Comparison of ENCODE assay signal across 32 cellular contexts in genomic region chr4:172356002-172356401, GRCh38.
DNase-seq lines count a peak whose midpoint lies in the region; ATAC-seq and TF ChIP-seq lines count a peak whose summit lies in the region.
"Had no signal": no experiment of that assay in that cellular context is flagged by ENCODE, and none has a peak within 500 bp of the region (broad histone marks: within the 10 kb centered on the region; RNA-seq: fewer than 3 reads in every experiment).

No MANE protein-coding gene starts in this region.

- no peak overlapping the region for H3K4me3 Mint-ChIP-seq in activated naive CD8-positive, alpha-beta T cell treated with anti-CD3 and anti-CD28 coated beads for 36 hours
- H3K4me3 Mint-ChIP-seq in activated T-helper 2 cell treated with anti-CD3 and anti-CD28 coated beads, Interferon-gamma antibody, Interleukin-2, Interleukin-4, amounts not matched to agents 10 μg/mL and 5 μg/mL and 100 μg/mL, durations not matched to agents 14 hours and 24 hours and 36 hours (ENCODE audit: low read depth): no peak overlapping the region
- H3K4me3 Mint-ChIP-seq: activated CD8-positive, alpha-beta memory T cell treated with anti-CD3 and anti-CD28 coated beads, Interleukin-2, amount 10 ng/mL, durations not matched to agents 7 days and 5 days; effector memory CD8-positive, alpha-beta T cell; natural killer cell; stimulated activated effector memory CD8-positive, alpha-beta T cell treated with anti-CD3 and anti-CD28 coated beads, Interleukin-12 subunit alpha, Interleukin-12 subunit beta, amount 100 ng/mL, for 72 hours; WTC11 had no signal

- ATAC-seq in GM21576 (IDR thresholded peaks at IDR 0.05; ENCODE audit: unreplicated experiment) (no peak), HG03095 (IDR thresholded peaks at IDR 0.05; ENCODE audit: unreplicated experiment) (no peak)
- ATAC-seq: activated CD8-positive, alpha-beta memory T cell treated with anti-CD3 and anti-CD28 coated beads, Interleukin-2, amount 10 ng/mL, durations not matched to agents 7 days and 5 days; effector memory CD8-positive, alpha-beta T cell; esophagus mucosa; GM12878; HepG2; natural killer cell; Right ventricle myocardium inferior; stimulated activated effector memory CD8-positive, alpha-beta T cell treated with anti-CD3 and anti-CD28 coated beads, Interleukin-12 subunit alpha, Interleukin-12 subunit beta, amount 100 ng/mL, for 72 hours; WTC11 had no signal

- TF ChIP-seq CTCF in epithelial cell of proximal tubule (conservative IDR thresholded peaks at IDR 0.05; ENCODE audit: low read depth, low read length): no peak

- DNase-seq in NOMO-1 treated with DMSO at 0.1 percent for 48 hours (lab: John Stamatoyannopoulos, UW; ENCODE audit: unreplicated experiment): peak; percentile 6
- no peak for DNase-seq in NOMO-1 treated with dmso at 0.1 percent for 144 hours (lab: John Stamatoyannopoulos, UW; ENCODE audit: unreplicated experiment)
- peak; percentile 3 for DNase-seq in epithelial cell of proximal tubule (ENCODE audit: low read depth)
- peak; percentile 53 for DNase-seq in myocyte (ENCODE audit: low read depth)
- no peak for DNase-seq in activated naive CD8-positive, alpha-beta T cell treated with anti-CD3 and anti-CD28 coated beads for 36 hours
- no peak for DNase-seq in activated T-helper 2 cell treated with anti-CD3 and anti-CD28 coated beads, Interferon-gamma antibody, Interleukin-2, Interleukin-4, amounts not matched to agents 10 μg/mL and 5 μg/mL and 100 μg/mL, durations not matched to agents 14 hours and 24 hours and 36 hours (ENCODE audit: low spot score)
- DNase-seq: activated CD4-positive, alpha-beta T cell treated with anti-CD3 and anti-CD28 coated beads, Interleukin-2, amount 50 U/mL, for 1 hour; activated CD8-positive, alpha-beta memory T cell treated with anti-CD3 and anti-CD28 coated beads, Interleukin-2, amount 10 ng/mL, durations not matched to agents 7 days and 5 days; activated naive CD4-positive, alpha-beta T cell; activated T-cell treated with anti-CD3 and anti-CD28 coated beads, Interleukin-2, amount 50 U/mL, for 48 hours; effector memory CD8-positive, alpha-beta T cell; GM23248; midbrain; natural killer cell; NCI-H1092; NCI-H1694 treated with DMSO at 0.1 percent for 48 hours; NCI-H2171; NCI-H524; ovary; PC-9; retina; stimulated activated CD4-positive, alpha-beta T cell treated with anti-CD3 and anti-CD28 coated beads, Interleukin-12 subunit alpha, Interleukin-12 subunit beta, amount 100 ng/mL, for 4 hours; stimulated activated CD4-positive, alpha-beta T cell treated with anti-CD3 and anti-CD28 coated beads, Interleukin-4, amount 100 ng/mL, for 24 hours; T1000 had no signal

- H3K27ac Mint-ChIP-seq in activated naive CD8-positive, alpha-beta T cell treated with anti-CD3 and anti-CD28 coated beads for 36 hours: no peak overlapping the region
- no peak overlapping the region for H3K27ac Mint-ChIP-seq in activated T-helper 2 cell treated with anti-CD3 and anti-CD28 coated beads, Interferon-gamma antibody, Interleukin-2, Interleukin-4, amounts not matched to agents 10 μg/mL and 5 μg/mL and 100 μg/mL, durations not matched to agents 14 hours and 24 hours and 36 hours
- H3K27ac Mint-ChIP-seq: activated CD8-positive, alpha-beta memory T cell treated with anti-CD3 and anti-CD28 coated beads, Interleukin-2, amount 10 ng/mL, durations not matched to agents 7 days and 5 days; effector memory CD8-positive, alpha-beta T cell; natural killer cell; stimulated activated effector memory CD8-positive, alpha-beta T cell treated with anti-CD3 and anti-CD28 coated beads, Interleukin-12 subunit alpha, Interleukin-12 subunit beta, amount 100 ng/mL, for 72 hours; WTC11 had no signal

- no peaks in the 10 kb centered on the region for H3K27me3 Mint-ChIP-seq in activated naive CD8-positive, alpha-beta T cell treated with anti-CD3 and anti-CD28 coated beads for 36 hours
- H3K27me3 Mint-ChIP-seq in activated T-helper 2 cell treated with anti-CD3 and anti-CD28 coated beads, Interferon-gamma antibody, Interleukin-2, Interleukin-4, amounts not matched to agents 10 μg/mL and 5 μg/mL and 100 μg/mL, durations not matched to agents 14 hours and 24 hours and 36 hours (ENCODE audit: low read depth): no peaks in the 10 kb centered on the region
- H3K27me3 Mint-ChIP-seq: activated CD8-positive, alpha-beta memory T cell treated with anti-CD3 and anti-CD28 coated beads, Interleukin-2, amount 10 ng/mL, durations not matched to agents 7 days and 5 days; effector memory CD8-positive, alpha-beta T cell had no signal

- no peaks in the 10 kb centered on the region for H3K4me1 Mint-ChIP-seq in activated naive CD8-positive, alpha-beta T cell treated with anti-CD3 and anti-CD28 coated beads for 36 hours
- H3K4me1 Mint-ChIP-seq in activated T-helper 2 cell treated with anti-CD3 and anti-CD28 coated beads, Interferon-gamma antibody, Interleukin-2, Interleukin-4, amounts not matched to agents 10 μg/mL and 5 μg/mL and 100 μg/mL, durations not matched to agents 14 hours and 24 hours and 36 hours (ENCODE audit: low read depth): no peaks in the 10 kb centered on the region
- H3K4me1 Mint-ChIP-seq: activated CD8-positive, alpha-beta memory T cell treated with anti-CD3 and anti-CD28 coated beads, Interleukin-2, amount 10 ng/mL, durations not matched to agents 7 days and 5 days; natural killer cell; stimulated activated effector memory CD8-positive, alpha-beta T cell treated with anti-CD3 and anti-CD28 coated beads, Interleukin-12 subunit alpha, Interleukin-12 subunit beta, amount 100 ng/mL, for 72 hours had no signal

- H3K4me3 ChIP-seq in epithelial cell of proximal tubule (ENCODE audit: low read depth, low read length): no peak overlapping the region
- H3K4me3 ChIP-seq: GM12878, GM23248, ovary, PC-9 had no signal

- no peaks in the 10 kb centered on the region for H3K36me3 Mint-ChIP-seq in activated naive CD8-positive, alpha-beta T cell treated with anti-CD3 and anti-CD28 coated beads for 36 hours
- H3K36me3 Mint-ChIP-seq in activated T-helper 2 cell treated with anti-CD3 and anti-CD28 coated beads, Interferon-gamma antibody, Interleukin-2, Interleukin-4, amounts not matched to agents 10 μg/mL and 5 μg/mL and 100 μg/mL, durations not matched to agents 14 hours and 24 hours and 36 hours (ENCODE audit: low read depth): no peaks in the 10 kb centered on the region
- H3K36me3 Mint-ChIP-seq: activated CD8-positive, alpha-beta memory T cell treated with anti-CD3 and anti-CD28 coated beads, Interleukin-2, amount 10 ng/mL, durations not matched to agents 7 days and 5 days; natural killer cell; stimulated activated effector memory CD8-positive, alpha-beta T cell treated with anti-CD3 and anti-CD28 coated beads, Interleukin-12 subunit alpha, Interleukin-12 subunit beta, amount 100 ng/mL, for 72 hours; WTC11 had no signal

- no peaks in the 10 kb centered on the region for H3K9me3 Mint-ChIP-seq in activated naive CD8-positive, alpha-beta T cell treated with anti-CD3 and anti-CD28 coated beads for 36 hours
- H3K9me3 Mint-ChIP-seq in activated T-helper 2 cell treated with anti-CD3 and anti-CD28 coated beads, Interferon-gamma antibody, Interleukin-2, Interleukin-4, amounts not matched to agents 10 μg/mL and 5 μg/mL and 100 μg/mL, durations not matched to agents 14 hours and 24 hours and 36 hours: peaks cover 2% of the 10 kb centered on the region
- H3K9me3 Mint-ChIP-seq: effector memory CD8-positive, alpha-beta T cell; WTC11 had no signal

- intact Hi-C loops in activated T-helper 2 cell treated with anti-CD3 and anti-CD28 coated beads, Interferon-gamma antibody, Interleukin-2, Interleukin-4, amounts not matched to agents 10 μg/mL and 5 μg/mL and 100 μg/mL, durations not matched to agents 14 hours and 24 hours and 36 hours (cut with micrococcal nuclease): no loop called here

Comparison
In these comparisons a context has a peak if more than half of its experiments do, and no peak if none do; other contexts are left out.
1. DNase-seq: peak in NOMO-1 treated with DMSO at 0.1 percent for 48 hours (single experiment), epithelial cell of proximal tubule (single experiment) and myocyte (single experiment); none in NOMO-1 treated with dmso at 0.1 percent for 144 hours (single experiment), activated naive CD8-positive, alpha-beta T cell treated with anti-CD3 and anti-CD28 coated beads for 36 hours (single experiment) and activated T-helper 2 cell treated with anti-CD3 and anti-CD28 coated beads, Interferon-gamma antibody, Interleukin-2, Interleukin-4, amounts not matched to agents 10 μg/mL and 5 μg/mL and 100 μg/mL, durations not matched to agents 14 hours and 24 hours and 36 hours (single experiment).